Comparison of ENCODE assay signal across 8 cellular contexts in the genomic region with DNA sequence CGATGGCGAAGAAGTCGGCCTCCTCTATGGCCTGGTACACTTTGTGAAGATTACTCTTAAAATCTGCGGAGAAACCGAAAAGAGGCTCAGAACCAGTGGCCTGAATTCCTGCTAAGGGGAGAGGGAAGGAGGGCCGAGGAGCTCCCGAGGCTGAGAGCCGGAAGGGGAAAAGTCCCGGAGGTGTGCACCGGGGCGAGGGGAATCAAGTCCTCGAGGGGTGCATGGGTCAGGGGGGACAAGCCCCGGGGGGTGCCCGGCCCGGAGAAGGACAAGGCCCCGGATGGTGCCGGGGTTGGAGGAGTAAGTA. TPM values are rescaled to one million over a fixed set of nuclear protein-coding genes. Genes with fewer than 3 reads are reported as not detected.
DNase-seq lines count a peak whose midpoint lies in the region; ATAC-seq lines count a peak whose summit lies in the region.

No MANE protein-coding gene starts in this region.

- peaks cover 8% of the 10 kb centered on the region for H3K4me1 ChIP-seq in iPS-18a (ENCODE audit: control insufficient read depth, low read depth, low read length)

- no peaks in the 10 kb centered on the region for H3K27me3 ChIP-seq in iPS-18a (ENCODE audit: control insufficient read depth, insufficient read depth, low read length)

- H3K4me1 Mint-ChIP-seq in activated naive CD4-positive, alpha-beta T cell treated with anti-CD3 and anti-CD28 coated beads, Interleukin-2, amount 50 U/mL, for 24 hours: peaks cover 50% of the 10 kb centered on the region
- H3K4me1 Mint-ChIP-seq in stimulated activated naive CD8-positive, alpha-beta T cell treated with anti-CD3 and anti-CD28 coated beads, Interleukin-15, amount 100 ng/mL, for 72 hours: peaks cover 47% of the 10 kb centered on the region

- peak overlapping the region; percentile 87 for H3K27ac ChIP-seq in iPS-18a (ENCODE audit: low read length)

- H3K36me3 Mint-ChIP-seq in activated naive CD4-positive, alpha-beta T cell treated with anti-CD3 and anti-CD28 coated beads, Interleukin-2, amount 50 U/mL, for 24 hours: peaks cover 9% of the 10 kb centered on the region

- no peaks in the 10 kb centered on the region for H3K9me3 ChIP-seq in iPS-18a (ENCODE audit: control insufficient read depth, low read depth, low read length)

- no peaks in the 10 kb centered on the region for H3K9me3 Mint-ChIP-seq in activated naive CD4-positive, alpha-beta T cell treated with anti-CD3 and anti-CD28 coated beads, Interleukin-2, amount 50 U/mL, for 24 hours
- H3K9me3 Mint-ChIP-seq in stimulated activated naive CD8-positive, alpha-beta T cell treated with anti-CD3 and anti-CD28 coated beads, Interleukin-15, amount 100 ng/mL, for 72 hours: no peaks in the 10 kb centered on the region

- peak overlapping the region; percentile 83 for H3K4me3 ChIP-seq in iPS-18a (ENCODE audit: low read length)

- peak; percentile 42 for DNase-seq in DMS53 (lab: John Stamatoyannopoulos, UW)
- DNase-seq in DMS53 treated with DMSO at 0.1 percent for 48 hours (lab: John Stamatoyannopoulos, UW; ENCODE audit: unreplicated experiment): no peak
- DNase-seq in stimulated activated naive CD8-positive, alpha-beta T cell treated with anti-CD3 and anti-CD28 coated beads, Interleukin-15, amount 100 ng/mL, for 72 hours: no peak
- no peak for DNase-seq in occipital lobe (lab: John Stamatoyannopoulos, UW)

- peak overlapping the region; percentile 91 for H3K9ac ChIP-seq in iPS-18a (ENCODE audit: low read length)

- H3K27ac Mint-ChIP-seq in activated naive CD4-positive, alpha-beta T cell treated with anti-CD3 and anti-CD28 coated beads, Interleukin-2, amount 50 U/mL, for 24 hours: peak overlapping the region; percentile 97
- H3K27ac Mint-ChIP-seq in stimulated activated naive CD8-positive, alpha-beta T cell treated with anti-CD3 and anti-CD28 coated beads, Interleukin-15, amount 100 ng/mL, for 72 hours: peak overlapping the region; percentile 96 to 97

- H3K4me3 Mint-ChIP-seq in activated naive CD4-positive, alpha-beta T cell treated with anti-CD3 and anti-CD28 coated beads, Interleukin-2, amount 50 U/mL, for 24 hours: peak overlapping the region; percentile 98
- H3K4me3 Mint-ChIP-seq in stimulated activated naive CD8-positive, alpha-beta T cell treated with anti-CD3 and anti-CD28 coated beads, Interleukin-15, amount 100 ng/mL, for 72 hours: peak overlapping the region; percentile 88 to 96

- peaks cover 24% of the 10 kb centered on the region for H3K36me3 ChIP-seq in iPS-18a (ENCODE audit: control insufficient read depth, low read depth, low read length)

- ATAC-seq in HG03066 (IDR thresholded peaks at IDR 0.05; ENCODE audit: low read depth, unreplicated experiment) (peak; percentile 2), HG03439 (IDR thresholded peaks at IDR 0.05; ENCODE audit: unreplicated experiment) (no peak)
- ATAC-seq in stimulated activated naive CD8-positive, alpha-beta T cell treated with anti-CD3 and anti-CD28 coated beads, Interleukin-15, amount 100 ng/mL, for 72 hours: no peak

- no peaks in the 10 kb centered on the region for H3K27me3 Mint-ChIP-seq in activated naive CD4-positive, alpha-beta T cell treated with anti-CD3 and anti-CD28 coated beads, Interleukin-2, amount 50 U/mL, for 24 hours
- H3K27me3 Mint-ChIP-seq in stimulated activated naive CD8-positive, alpha-beta T cell treated with anti-CD3 and anti-CD28 coated beads, Interleukin-15, amount 100 ng/mL, for 72 hours: no peaks in the 10 kb centered on the region

RNA-seq across cellular contexts. Expression of a gene that starts 0.5 kb away (rescaled TPM):
- 25.6 TPM for total RNA-seq in occipital lobe

RNA-seq across cellular contexts. Expression of a gene that starts 3.2 kb away (rescaled TPM):
- total RNA-seq in occipital lobe: 52.6 TPM
